ENCODE assay signal across 1 cellular context in genomic region chr1:150979007-150979722, GRCh38.
TF ChIP-seq lines count a peak whose summit lies in the region.

No MANE protein-coding gene starts in this region.

TF ChIP-seq in HepG2, 621 proteins besides CTCF, POLR2A, EP300 and RAD21 (continued from another document and continues in another):
- TF ChIP-seq KIAA2018 (CRISPR knock-in tag; IDR thresholded peaks at IDR 0.05; ENCODE audit: borderline replicate concordance): no peak
- no peak for TF ChIP-seq MLXIP (CRISPR knock-in tag; IDR thresholded peaks at IDR 0.05; ENCODE audit: borderline replicate concordance)
- TF ChIP-seq PAWR (CRISPR knock-in tag; IDR thresholded peaks at IDR 0.05; ENCODE audit: borderline replicate concordance): no peak
- no peak; the same call in 1 of the 2 replicates for TF ChIP-seq YEATS4 (CRISPR knock-in tag; IDR thresholded peaks at IDR 0.05; ENCODE audit: borderline replicate concordance)
- no peak for TF ChIP-seq NFE2L1 (CRISPR knock-in tag; IDR thresholded peaks at IDR 0.05; ENCODE audit: borderline replicate concordance)
- TF ChIP-seq FOXP4 (CRISPR knock-in tag; IDR thresholded peaks at IDR 0.05): no peak
- no peak for TF ChIP-seq KLF13 (CRISPR knock-in tag; IDR thresholded peaks at IDR 0.05)
- TF ChIP-seq ZNF430 (CRISPR knock-in tag; IDR thresholded peaks at IDR 0.05): no peak
- 0 out of 2 replicates have a peak, but pooled peaks have one; percentile 51 for TF ChIP-seq ZNF343 (CRISPR knock-in tag; IDR thresholded peaks at IDR 0.05)
- no peak for TF ChIP-seq NR2F2 (IDR thresholded peaks at IDR 0.05; ENCODE audit: borderline replicate concordance, low read depth)
- no peak for TF ChIP-seq ZNF597 (CRISPR knock-in tag; IDR thresholded peaks at IDR 0.05)
- TF ChIP-seq ZBTB7B (CRISPR knock-in tag; IDR thresholded peaks at IDR 0.05): peak; percentile 94
- no peak for TF ChIP-seq TOE1 (CRISPR knock-in tag; IDR thresholded peaks at IDR 0.05)
- TF ChIP-seq ARNTL (CRISPR knock-in tag; IDR thresholded peaks at IDR 0.05): no peak
- peak; percentile 20 for TF ChIP-seq BCL6 (CRISPR knock-in tag; IDR thresholded peaks at IDR 0.05)
- TF ChIP-seq ZNF709 (CRISPR knock-in tag; IDR thresholded peaks at IDR 0.05): no peak
- no peak for TF ChIP-seq ZNF496 (CRISPR knock-in tag; IDR thresholded peaks at IDR 0.05; ENCODE audit: insufficient replicate concordance)
- TF ChIP-seq KDM3A (CRISPR knock-in tag; IDR thresholded peaks at IDR 0.05; ENCODE audit: low read depth): no peak; the same call in 1 of the 2 replicates
- 0 out of 2 replicates have a peak, but pooled peaks have one; percentile 52 for TF ChIP-seq LRRFIP1 (CRISPR knock-in tag; conservative IDR thresholded peaks at IDR 0.05)
- no peak for TF ChIP-seq MBD4 (IDR thresholded peaks at IDR 0.05; ENCODE audit: borderline replicate concordance, low read length)
- TF ChIP-seq ZNF569 (CRISPR knock-in tag; IDR thresholded peaks at IDR 0.05; ENCODE audit: borderline replicate concordance): no peak
- TF ChIP-seq PHF21A (CRISPR knock-in tag; IDR thresholded peaks at IDR 0.05): no peak
- no peak for TF ChIP-seq ZSCAN21 (CRISPR knock-in tag; IDR thresholded peaks at IDR 0.05; ENCODE audit: borderline replicate concordance)
- no peak for TF ChIP-seq ZNF20 (CRISPR knock-in tag; IDR thresholded peaks at IDR 0.05)
- TF ChIP-seq CBX1 (IDR thresholded peaks at IDR 0.05; ENCODE audit: low read depth): no peak
- no peak for TF ChIP-seq KDM1A (CRISPR knock-in tag; IDR thresholded peaks at IDR 0.05)
- TF ChIP-seq ZBTB39 (CRISPR knock-in tag; IDR thresholded peaks at IDR 0.05): no peak
- TF ChIP-seq RNF2 (conservative IDR thresholded peaks at IDR 0.05; ENCODE audit: low read depth): no peak
- 0 out of 2 replicates have a peak, but pooled peaks have one; percentile 31 for TF ChIP-seq MXD1 (CRISPR knock-in tag; IDR thresholded peaks at IDR 0.05)
- TF ChIP-seq WIZ (CRISPR knock-in tag; IDR thresholded peaks at IDR 0.05): no peak
- TF ChIP-seq HIC2 (CRISPR knock-in tag; IDR thresholded peaks at IDR 0.05; ENCODE audit: low read depth): 0 out of 2 replicates have a peak, but pooled peaks have one; percentile 26
